Comparison of ENCODE assay signal across 11 cellular contexts in the genomic region with DNA sequence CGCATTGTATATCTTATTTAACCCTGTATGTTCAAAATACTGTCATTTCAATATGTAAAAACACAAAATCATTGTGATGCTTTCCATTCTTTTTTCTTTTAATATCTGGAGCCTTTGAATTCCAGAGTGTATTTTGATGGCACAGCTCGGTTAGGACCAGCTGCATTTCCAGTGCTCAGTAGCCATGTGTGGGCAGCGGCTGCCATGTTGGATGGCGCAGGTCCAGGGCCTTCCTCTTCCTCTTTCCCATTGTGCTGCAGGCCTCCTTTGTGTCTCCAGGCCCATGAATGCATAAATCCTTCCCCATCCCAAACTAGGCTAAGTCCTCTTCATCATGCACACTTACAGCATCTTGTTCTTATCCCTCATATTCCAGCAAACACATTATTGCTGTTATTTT.
"Had no signal": no experiment of that assay in that cellular context is flagged by ENCODE, and none has a peak within 500 bp of the region (broad histone marks: within the 10 kb centered on the region; RNA-seq: fewer than 3 reads in every experiment).

No MANE protein-coding gene starts in this region.

- H3K4me3 ChIP-seq: GM23248, GM23338, HAP-1 had no signal

- H3K4me2 ChIP-seq: GM23338 had no signal

- FAIRE-seq: H1, H54 had no signal

- ATAC-seq: GM23338, HCT116 had no signal

- H3K36me3 ChIP-seq: HAP-1 had no signal

- H3K9me3 ChIP-seq: HAP-1 had no signal

- H2AFZ ChIP-seq: GM23248, GM23338 had no signal

- DNase-seq: GM23248, GOT3, H7, H9, HCEC 1CT, HFFc6 had no signal

- H3K27ac ChIP-seq: GM23248 had no signal

- H3K4me1 ChIP-seq: HAP-1 had no signal
